In the genomic region with DNA sequence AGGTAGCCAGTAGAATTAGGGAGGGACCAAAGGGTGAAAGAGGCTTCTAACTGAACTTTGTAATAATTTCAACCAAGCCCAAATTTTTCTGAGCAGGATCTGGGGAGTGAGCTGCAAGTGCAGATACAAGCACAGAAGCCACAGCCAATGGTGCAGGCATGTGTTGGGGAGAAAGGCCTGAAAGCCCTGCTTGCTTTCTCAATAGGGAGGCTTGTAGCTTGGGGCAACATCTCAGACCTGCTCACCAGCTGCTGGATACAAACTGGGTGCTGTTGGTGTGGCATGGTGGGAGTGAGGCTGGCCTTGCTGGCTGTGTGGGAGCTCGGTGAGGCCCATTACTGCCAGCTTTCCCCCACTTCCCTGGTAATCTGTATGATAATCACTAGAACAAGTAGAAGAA, we compare ENCODE assay signal across 19 cellular contexts.
DNase-seq lines count a peak whose midpoint lies in the region; ATAC-seq, FAIRE-seq and TF ChIP-seq lines count a peak whose summit lies in the region.
"Had no signal": no experiment of that assay in that cellular context is flagged by ENCODE, and none has a peak within 500 bp of the region (broad histone marks: within the 10 kb centered on the region; RNA-seq: fewer than 3 reads in every experiment).

No MANE protein-coding gene starts in this region.

- H4K8ac ChIP-seq in H1 (ENCODE audit: extremely low read depth, insufficient read depth, low read length), result no peak overlapping the region

- H3K4me3 Mint-ChIP-seq in GM23338, result no peak overlapping the region
- no peak overlapping the region for H3K4me3 Mint-ChIP-seq in activated CD8-positive, alpha-beta T cell treated with anti-CD3 and anti-CD28 coated beads for 36 hours
- H3K4me3 Mint-ChIP-seq: CD4-positive, alpha-beta memory T cell; H9 had no signal

- H2AFZ ChIP-seq in GM23338, result peak overlapping the region; percentile 80
- peak overlapping the region; percentile 71; the same call in 1 of the 2 replicates for H2AFZ ChIP-seq in H1 (ENCODE audit: low read length)

- H2BK5ac ChIP-seq in H1 (ENCODE audit: low read depth, low read length), result no peak overlapping the region

- no peak overlapping the region for H3K18ac ChIP-seq in H1 (ENCODE audit: extremely low read depth, low read length)

- no peak overlapping the region for H4K5ac ChIP-seq in H1 (ENCODE audit: insufficient read length, low read depth, low read length)

- TF ChIP-seq RAD21 in H1 (IDR thresholded peaks at IDR 0.05 in 1 of 2, conservative IDR thresholded peaks at IDR 0.05 in 1 of 2; ENCODE audit: low read depth in 2 of 2, low read length in 2 of 2), result no peak

- H2BK120ac ChIP-seq in H1 (replicated peaks; ENCODE audit: low read depth, low read length), result no peak overlapping the region

- H2BK20ac ChIP-seq in H1 (ENCODE audit: low read length), result no peak overlapping the region

- no peaks in the 10 kb centered on the region for H3K9me2 ChIP-seq in GM23338 (ENCODE audit: insufficient read depth)

- CTCF ChIA-PET in H1 (lab: Charles Lee; ENCODE audit: partially characterized antibody) (interaction anchor here (1.4 kb wide), 1 partner anchor 14 kb away, joined by 3 read pairs; no protein-coding TSS in a partner anchor), A673 (lab: Charles Lee) (no interaction called here)
- CTCF ChIA-PET in activated CD8-positive, alpha-beta T cell treated with anti-CD3 and anti-CD28 coated beads for 36 hours (lab: Charles Lee), result no interaction called here

- H3F3A ChIP-seq in GM23338 (replicated peaks; ENCODE audit: low read depth), result no peaks in the 10 kb centered on the region

- peaks cover 4% of the 10 kb centered on the region; the same call in 1 of the 3 replicates for H3K4me1 Mint-ChIP-seq in GM23338
- H3K4me1 Mint-ChIP-seq in activated CD8-positive, alpha-beta T cell treated with anti-CD3 and anti-CD28 coated beads for 36 hours (ENCODE audit: low read depth), result no peaks in the 10 kb centered on the region
- H3K4me1 Mint-ChIP-seq: CD4-positive, alpha-beta memory T cell had no signal

- H3K4me1 ChIP-seq in GM23338 (ENCODE audit: insufficient read depth) (no peaks in the 10 kb centered on the region), H1 (replicated peaks in 1 of 4; ENCODE audit: control insufficient read depth in 3 of 4, insufficient read depth in 4 of 4, low read length in 3 of 4) (no peaks in the 10 kb centered on the region), kidney (ENCODE audit: control insufficient read depth in 1 of 2, insufficient read depth in 1 of 2, low read depth in 1 of 2, low read length in 2 of 2) (no peaks in the 10 kb centered on the region), A673 (ENCODE audit: insufficient read depth, low read length, poor library complexity, severe bottlenecking) (no peaks in the 10 kb centered on the region)
- H3K4me1 ChIP-seq: A549, Caco-2 had no signal

- TF ChIP-seq EP300 in H1 (IDR thresholded peaks at IDR 0.05; ENCODE audit: borderline replicate concordance in 1 of 2, low read depth in 2 of 2, low read length in 2 of 2), result no peak

- no peak overlapping the region for H2AK5ac ChIP-seq in H1 (ENCODE audit: low read depth, low read length)

- H3K27ac ChIP-seq in GM23338 (ENCODE audit: low read depth) (no peak overlapping the region), H1 (ENCODE audit: low read depth, low read length) (no peak overlapping the region), kidney (ENCODE audit: low read depth in 2 of 2, low read length in 2 of 2) (no peak overlapping the region), A673 (ENCODE audit: low read depth, low read length, poor library complexity, severe bottlenecking) (no peak overlapping the region)
- H3K27ac ChIP-seq: A549 had no signal

- DNase-seq in GM23338 (ENCODE audit: low spot score), result no peak
- DNase-seq in H1 (ENCODE audit: low read depth in 1 of 2, low spot score in 2 of 2), result no peak
- DNase-seq in kidney, result peak; percentile 35
- DNase-seq in activated CD8-positive, alpha-beta T cell treated with anti-CD3 and anti-CD28 coated beads for 36 hours, result no peak
- DNase-seq in NCI-H2171 treated with DMSO at 0.1 percent for 48 hours (lab: John Stamatoyannopoulos, UW), result no peak
- DNase-seq in DMS153 treated with DMSO at 0.1 percent for 48 hours (lab: John Stamatoyannopoulos, UW; ENCODE audit: unreplicated experiment), result no peak
- DNase-seq in A673 (ENCODE audit: low spot score), result no peak
- DNase-seq: 8988T; C1 segment of cervical spinal cord; Caco-2; CD4-positive, alpha-beta memory T cell; DMS 273 treated with DMSO at 0.1 percent for 48 hours; DMS79 treated with DMSO at 0.1 percent for 48 hours; H9 had no signal

- no peak overlapping the region for H3K4ac ChIP-seq in H1 (replicated peaks; ENCODE audit: insufficient read length, low read depth, low read length)

- H3K23me2 ChIP-seq in H1 (ENCODE audit: low read depth, low read length), result no peaks in the 10 kb centered on the region

- TF ChIP-seq POLR2A in H1 (IDR thresholded peaks at IDR 0.05; ENCODE audit: control extremely low read depth in 1 of 2, low read depth in 2 of 2, low read length in 2 of 2), result no peak

- H3K9ac ChIP-seq in H1 (replicated peaks in 1 of 4; ENCODE audit: extremely low read depth in 1 of 4, low read depth in 3 of 4, low read length in 3 of 4) (no peak overlapping the region), kidney (ENCODE audit: low read length in 2 of 2) (no peak overlapping the region)

- H2BK12ac ChIP-seq in H1 (ENCODE audit: low read depth, low read length), result no peak overlapping the region

- H3K36me3 ChIP-seq in GM23338 (ENCODE audit: insufficient read depth) (no peaks in the 10 kb centered on the region), H1 (ENCODE audit: control insufficient read depth in 2 of 4, insufficient read depth in 4 of 4, low read length in 3 of 4) (no peaks in the 10 kb centered on the region), kidney (ENCODE audit: control insufficient read depth in 1 of 2, insufficient read depth in 2 of 2, low read length in 2 of 2) (no peaks in the 10 kb centered on the region), A673 (ENCODE audit: insufficient read depth, low read length, poor library complexity, severe bottlenecking) (no peaks in the 10 kb centered on the region)

- POLR2A ChIA-PET in H1 (lab: Charles Lee; ENCODE audit: partially characterized antibody), result no interaction called here
- POLR2A ChIA-PET in activated CD8-positive, alpha-beta T cell treated with anti-CD3 and anti-CD28 coated beads for 36 hours (lab: Charles Lee), result no interaction called here
- POLR2A ChIA-PET in A673 (lab: Charles Lee; ENCODE audit: low non-redundant PET), result no interaction called here

- H4K20me1 ChIP-seq in GM23338 (replicated peaks; ENCODE audit: insufficient read depth) (no peaks in the 10 kb centered on the region), H1 (replicated peaks in 1 of 2; ENCODE audit: control insufficient read depth in 1 of 2, insufficient read depth in 2 of 2, low read length in 2 of 2) (no peaks in the 10 kb centered on the region)

- BruUV-seq in A673 (replicated peaks; lab: Mats Ljungman, UMichigan), result no TSS peak

- H3K4me2 ChIP-seq in GM23338 (no peak overlapping the region), H1 (ENCODE audit: insufficient read depth in 1 of 2, low read depth in 2 of 2, low read length in 2 of 2) (no peak overlapping the region)
- H3K4me2 ChIP-seq: A549 had no signal

- peaks cover 2% of the 10 kb centered on the region for H3K27me3 Mint-ChIP-seq in GM23338 (ENCODE audit: insufficient read depth, low read depth, poor library complexity)
- no peaks in the 10 kb centered on the region for H3K27me3 Mint-ChIP-seq in activated CD8-positive, alpha-beta T cell treated with anti-CD3 and anti-CD28 coated beads for 36 hours
- H3K27me3 Mint-ChIP-seq: CD4-positive, alpha-beta memory T cell had no signal

- no peak for FAIRE-seq in H1 (lab: Jason Lieb, UNC)
- FAIRE-seq in kidney (lab: Jason Lieb, UNC), result no peak
- FAIRE-seq: A549, D721Med, G401.6, GM12892 had no signal

- no peak overlapping the region for H3K56ac ChIP-seq in H1 (replicated peaks; ENCODE audit: insufficient read length, low read depth, low read length)

- H3K79me1 ChIP-seq in H1 (ENCODE audit: low read depth, low read length), result no peaks in the 10 kb centered on the region

- H3K4me3 ChIP-seq in GM23338, result no peak overlapping the region
- H3K4me3 ChIP-seq in H1 (ENCODE audit: extremely low read depth in 1 of 4, insufficient read depth in 2 of 4, low read depth in 3 of 4, low read length in 4 of 4), result no peak overlapping the region
- no peak overlapping the region for H3K4me3 ChIP-seq in kidney (ENCODE audit: low read length in 2 of 2)
- H3K4me3 ChIP-seq in A673 (ENCODE audit: low read depth, low read length, poor library complexity, severe bottlenecking), result no peak overlapping the region
- H3K4me3 ChIP-seq: A549 had no signal

- ATAC-seq in GM23338, result no peak
- ATAC-seq in activated CD8-positive, alpha-beta T cell treated with anti-CD3 and anti-CD28 coated beads for 36 hours, result no peak
- ATAC-seq: A549, HCT116 had no signal

- H3K9me3 ChIP-seq in H1 (ENCODE audit: insufficient read depth in 2 of 2, low read depth in 1 of 2, low read length in 1 of 2), result no peaks in the 10 kb centered on the region
- H3K9me3 ChIP-seq in kidney (ENCODE audit: control insufficient read depth in 1 of 2, low read length in 2 of 2), result no peaks in the 10 kb centered on the region
- no peaks in the 10 kb centered on the region for H3K9me3 ChIP-seq in A673 (ENCODE audit: low read depth, low read length, poor library complexity, severe bottlenecking)
- H3K9me3 ChIP-seq: A549, Caco-2 had no signal

- intact Hi-C loops in kidney (cut with DNase I) (no loop called here), A673 (cut with micrococcal nuclease; ENCODE audit: unreplicated experiment) (no loop called here)
- intact Hi-C loops in activated CD8-positive, alpha-beta T cell treated with anti-CD3 and anti-CD28 coated beads for 36 hours (cut with micrococcal nuclease), result no loop called here

- no peaks in the 10 kb centered on the region; the same call in 2 of the 3 replicates for H3K36me3 Mint-ChIP-seq in GM23338 (ENCODE audit: low read depth)
- H3K36me3 Mint-ChIP-seq in activated CD8-positive, alpha-beta T cell treated with anti-CD3 and anti-CD28 coated beads for 36 hours (ENCODE audit: low read depth), result no peaks in the 10 kb centered on the region
- H3K36me3 Mint-ChIP-seq: CD4-positive, alpha-beta memory T cell had no signal

- H3K23ac ChIP-seq in H1 (ENCODE audit: insufficient read length), result no peak overlapping the region

- no peak overlapping the region for H4K91ac ChIP-seq in H1 (replicated peaks; ENCODE audit: insufficient read length, low read length)

- H3K27me3 ChIP-seq in GM23338 (ENCODE audit: insufficient read depth) (no peaks in the 10 kb centered on the region), H1 (replicated peaks in 1 of 4; ENCODE audit: control insufficient read depth in 3 of 4, extremely low read depth in 1 of 4, insufficient read depth in 3 of 4, low read length in 3 of 4) (peaks cover 0 to 1% (median 0%) of the 10 kb centered on the region in 4 experiments; a peak in 1 of 7 replicates), A673 (replicated peaks; ENCODE audit: insufficient read depth, low read depth, low read length, poor library complexity) (no peaks in the 10 kb centered on the region)

- WGBS in H1 (ENCODE audit: extremely low coverage in 1 of 2, insufficient coverage in 1 of 2, insufficient read length in 1 of 2, insufficient replicate concordance in 2 of 2, low coverage in 1 of 2, low lambda C conversion rate in 2 of 2, missing lambda C conversion rate in 1 of 2), 2 experiments, result 82% methylated on average over 1 of the region's 1 CpG; no CpG with 5 or more reads in 1 of the 2 experiments

- TF ChIP-seq CTCF in GM23338 (conservative IDR thresholded peaks at IDR 0.05; ENCODE audit: low read depth in 2 of 2) (no peak), H1 (IDR thresholded peaks at IDR 0.05; ENCODE audit: control extremely low read depth in 1 of 3, insufficient read depth in 1 of 3, low read depth in 1 of 3, low read length in 3 of 3) (no peak), kidney (IDR thresholded peaks at IDR 0.05; ENCODE audit: borderline replicate concordance, extremely low read depth, insufficient read depth) (no peak), A673 (conservative IDR thresholded peaks at IDR 0.05; ENCODE audit: low read depth, low read length) (no peak)
- no peak for TF ChIP-seq CTCF in activated CD8-positive, alpha-beta T cell treated with anti-CD3 and anti-CD28 coated beads for 36 hours (IDR thresholded peaks at IDR 0.05)

- H3K27ac Mint-ChIP-seq in GM23338, result 0 out of 2 replicates have a peak overlapping the region, but pooled peaks have one; percentile 23
- H3K27ac Mint-ChIP-seq in activated CD8-positive, alpha-beta T cell treated with anti-CD3 and anti-CD28 coated beads for 36 hours, result no peak overlapping the region
- H3K27ac Mint-ChIP-seq: CD4-positive, alpha-beta memory T cell; H9 had no signal

- no peaks in the 10 kb centered on the region for H3K79me2 ChIP-seq in GM23338 (replicated peaks; ENCODE audit: insufficient read depth)
- H3K79me2 ChIP-seq in H1 (ENCODE audit: control insufficient read depth in 1 of 2, insufficient read depth in 2 of 2, low read length in 2 of 2), result no peaks in the 10 kb centered on the region

- H3K14ac ChIP-seq in H1 (ENCODE audit: insufficient read length), result no peak overlapping the region

- no peak overlapping the region for H2BK15ac ChIP-seq in H1 (ENCODE audit: low read length)

- peaks cover 8% of the 10 kb centered on the region; the same call in 2 of the 3 replicates for H3K9me3 Mint-ChIP-seq in GM23338
- peaks cover 4% of the 10 kb centered on the region for H3K9me3 Mint-ChIP-seq in activated CD8-positive, alpha-beta T cell treated with anti-CD3 and anti-CD28 coated beads for 36 hours
